Comparison of ENCODE assay signal across 8 cellular contexts in genomic region chr5:141650851-141651727, GRCh38. TPM values are rescaled to one million over a fixed set of nuclear protein-coding genes. Genes with fewer than 3 reads are reported as not detected.
DNase-seq lines count a peak whose midpoint lies in the region; ATAC-seq and TF ChIP-seq lines count a peak whose summit lies in the region.

Gene FCHSD1 (minus strand): TSS chr5:141651418. CDS start chr5:141651368, 50 bp downstream.

- H3K4me3 Mint-ChIP-seq in glutamatergic neuron (ENCODE audit: unreplicated experiment) = peak within 1 kb of the TSS; percentile 99

- H3K36me3 Mint-ChIP-seq in glutamatergic neuron (ENCODE audit: unreplicated experiment) = no peaks in the 10 kb centered on the region

- peak within 1 kb of the TSS; percentile 65 for H3K4me3 ChIP-seq in HL-60 (replicated peaks; ENCODE audit: insufficient read depth, low read length)
- H3K4me3 ChIP-seq in ovary = peak within 1 kb of the TSS; percentile 51
- H3K4me3 ChIP-seq in thoracic aorta = peak within 1 kb of the TSS; percentile 85

- H3K27ac ChIP-seq in HL-60 (replicated peaks) (peak within 1 kb of the TSS; percentile 41), ovary (peak within 1 kb of the TSS in 1 of 2 donors; percentile 18), thoracic aorta (peak within 1 kb of the TSS; percentile 42 to 61)

- H3K4me1 ChIP-seq in ovary (ENCODE audit: insufficient read depth) (peaks cover 5% of the 10 kb centered on the region), thoracic aorta (ENCODE audit: control insufficient read depth in 1 of 2, low read depth in 2 of 2) (peaks cover 11 to 16% of the 10 kb centered on the region in 2 donors)

- H3K4me1 Mint-ChIP-seq in glutamatergic neuron (ENCODE audit: low read depth, unreplicated experiment) = no peaks in the 10 kb centered on the region

- H3K27me3 Mint-ChIP-seq in glutamatergic neuron (ENCODE audit: unreplicated experiment) = peaks cover 7% of the 10 kb centered on the region

- H3K36me3 ChIP-seq in ovary (no peaks in the 10 kb centered on the region), thoracic aorta (peaks cover 8% of the 10 kb centered on the region)

- H3K9me3 ChIP-seq in ovary (no peaks in the 10 kb centered on the region), thoracic aorta (no peaks in the 10 kb centered on the region)

- no peak within 1 kb of the TSS for H3K27ac Mint-ChIP-seq in glutamatergic neuron (ENCODE audit: unreplicated experiment)

- no peak for TF ChIP-seq EP300 in ovary (IDR thresholded peaks at IDR 0.05)

- intact Hi-C loops in ovary (cut with DNase I) = no loop called here

- 1 to 2% (median 2%) methylated on average over 42 to 50 of the region's 50 CpGs for WGBS in ovary, 3 donors

- TF ChIP-seq CTCF in HL-60 (IDR thresholded peaks at IDR 0.05; ENCODE audit: insufficient read depth, low read length) (no peak), glutamatergic neuron (IDR thresholded peaks at IDR 0.05; ENCODE audit: partially characterized antibody, unreplicated experiment) (no peak), ovary (IDR thresholded peaks at IDR 0.05) (no peak), thoracic aorta (IDR thresholded peaks at IDR 0.05) (peak; percentile 25)

- peak; percentile 32 for DNase-seq in COR-L47 (lab: John Stamatoyannopoulos, UW)
- DNase-seq in HL-60 (ENCODE audit: low read depth in 1 of 2, low spot score in 1 of 2) = peak; percentile 78 to 81
- DNase-seq in SK-N-DZ (ENCODE audit: low spot score) = peak; percentile 77
- peak; percentile 72 for DNase-seq in activated naive CD4-positive, alpha-beta T cell treated with anti-CD3 and anti-CD28 coated beads, Interleukin-2, amount 50 U/mL, for 16 hours
- DNase-seq in glutamatergic neuron = peak; percentile 94
- DNase-seq in ovary = peak; percentile 89 to 94 (median 93)
- peak; percentile 62 for DNase-seq in thoracic aorta (ENCODE audit: low spot score)

- H3K27me3 ChIP-seq in HL-60 (ENCODE audit: insufficient read depth, poor library complexity, severe bottlenecking) (no peaks in the 10 kb centered on the region), ovary (no peaks in the 10 kb centered on the region), thoracic aorta (replicated peaks; ENCODE audit: insufficient read depth) (no peaks in the 10 kb centered on the region)

- H3K9me3 Mint-ChIP-seq in glutamatergic neuron (ENCODE audit: unreplicated experiment) = peaks cover 9% of the 10 kb centered on the region

- peak; percentile 91 for ATAC-seq in GM19467 (IDR thresholded peaks at IDR 0.05; ENCODE audit: unreplicated experiment)
- peak; percentile 73 for ATAC-seq in thoracic aorta (ENCODE audit: insufficient number of reproducible peaks, low FRiP score, low read depth)

- TF ChIP-seq POLR2A in ovary (IDR thresholded peaks at IDR 0.05) = no peak

RNA-seq across cellular contexts. Expression of gene FCHSD1, which starts in this region (rescaled TPM):
- polyA plus RNA-seq in SK-N-DZ (2014; cell fraction: cytosol; rRNA removed) = 4.9 and 11.8 TPM in 2 replicates
- 102 and 106 TPM in 2 replicates for polyA plus RNA-seq in SK-N-DZ (2014; cell fraction: nucleus; rRNA removed)
- 25.8 TPM for total RNA-seq in glutamatergic neuron (ENCODE audit: unreplicated experiment)
- total RNA-seq in ovary = 10 to 100 TPM; 21.1 to 35.2 (median 25.0) TPM
- 10 to 100 TPM; 10.4 to 21.8 TPM for polyA plus RNA-seq in ovary
- 10 to 100 TPM; 42.6 to 47.0 TPM for total RNA-seq in thoracic aorta

Comparison
In these comparisons a context has a peak if more than half of its experiments do, and no peak if none do; other contexts are left out.
1. DNase-seq: peak in every context shown above with its lines; median percentile 94 in glutamatergic neuron; 93 in ovary; 80 in HL-60; 77 in SK-N-DZ; 72 in activated naive CD4-positive, alpha-beta T cell treated with anti-CD3 and anti-CD28 coated beads, Interleukin-2, amount 50 U/mL, for 16 hours; 62 in thoracic aorta; 32 in COR-L47.